ENCODE assay signal across 8 cellular contexts in the genomic region with DNA sequence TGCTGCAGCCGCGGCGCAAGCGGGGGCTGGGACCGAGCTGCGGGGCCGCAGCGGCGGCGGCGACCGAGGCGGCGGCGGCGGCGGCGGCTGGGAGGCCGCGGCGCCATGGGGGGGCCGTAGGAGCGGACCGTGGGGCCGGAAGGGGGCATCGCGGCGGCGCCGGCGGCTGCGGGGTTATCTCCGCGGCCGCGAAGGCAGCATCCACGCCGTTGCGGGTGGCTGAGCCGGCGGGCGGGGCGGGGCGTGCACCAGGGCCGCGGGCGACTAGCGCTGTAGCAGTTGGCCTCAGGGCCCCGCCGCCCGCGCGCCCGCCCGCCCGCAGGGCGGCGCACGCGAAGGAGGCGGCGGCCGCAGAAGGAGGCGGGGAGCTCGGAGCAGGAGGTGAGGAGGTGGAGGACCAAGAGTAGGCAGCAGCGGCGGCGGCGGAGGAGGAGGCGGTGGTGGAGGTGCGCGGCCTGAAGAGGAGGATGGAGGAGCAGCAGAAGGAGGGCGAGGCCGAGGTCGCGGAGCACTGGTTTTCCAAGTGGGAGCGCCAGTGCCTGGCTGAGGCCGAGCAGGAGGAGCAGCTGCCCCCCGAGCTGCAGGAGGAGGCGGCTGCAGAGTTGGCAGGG.
DNase-seq lines count a peak whose midpoint lies in the region; ATAC-seq and TF ChIP-seq lines count a peak whose summit lies in the region.

No MANE protein-coding gene starts in this region.

- no peak for TF ChIP-seq POLR2A in upper lobe of left lung (IDR thresholded peaks at IDR 0.05)

- H3K4me1 ChIP-seq in ES-I3 (ENCODE audit: insufficient read depth, low read length): peaks cover 19% of the 10 kb centered on the region; the same call in 1 of the 2 replicates
- no peaks in the 10 kb centered on the region for H3K4me1 ChIP-seq in mucosa of descending colon (ENCODE audit: low read depth)
- peaks cover 0 to 6% (median 3%) of the 10 kb centered on the region in 4 donors for H3K4me1 ChIP-seq in upper lobe of left lung

- H3K36me3 ChIP-seq in ES-I3 (ENCODE audit: insufficient read depth, low read length): no peaks in the 10 kb centered on the region
- H3K36me3 ChIP-seq in mucosa of descending colon (ENCODE audit: low read depth): no peaks in the 10 kb centered on the region
- H3K36me3 ChIP-seq in upper lobe of left lung: no peaks in the 10 kb centered on the region

- intact Hi-C loops in mucosa of descending colon (cut with DNase I, micrococcal nuclease): no loop called here

- 7 to 39% methylated on average over 9 to 72 of the region's 80 CpGs for WGBS in upper lobe of left lung, 2 donors

- H3K9me3 ChIP-seq in ES-I3 (ENCODE audit: control insufficient read depth, insufficient read depth, low read length) (no peaks in the 10 kb centered on the region), mucosa of descending colon (no peaks in the 10 kb centered on the region), upper lobe of left lung (no peaks in the 10 kb centered on the region)

- no peak overlapping the region for H3K4me3 ChIP-seq in mucosa of descending colon
- peak overlapping the region in 3 of 4 donors; percentile 37 to 40 (median 38) for H3K4me3 ChIP-seq in upper lobe of left lung

- no peak for TF ChIP-seq EP300 in upper lobe of left lung (IDR thresholded peaks at IDR 0.05)

- TF ChIP-seq CTCF in mucosa of descending colon (IDR thresholded peaks at IDR 0.05) (no peak), upper lobe of left lung (IDR thresholded peaks at IDR 0.05) (no peak)

- H3K27me3 ChIP-seq in upper lobe of left lung: peaks cover 0 to 6% (median 0%) of the 10 kb centered on the region in 4 donors

- H3K27ac ChIP-seq in upper lobe of left lung: no peak overlapping the region

- peak; percentile 58 for ATAC-seq in HG02571 (IDR thresholded peaks at IDR 0.05; ENCODE audit: unreplicated experiment)
- ATAC-seq in mucosa of descending colon: peak; percentile 67
- ATAC-seq in upper lobe of left lung (ENCODE audit: low FRiP score in 2 of 2): peak; percentile 34 to 79

- peak; percentile 4 for DNase-seq in T-helper 9 cell
- peak; percentile 63 for DNase-seq in ecto neural progenitor cell (ENCODE audit: low spot score)
- DNase-seq in mucosa of descending colon: peak in 2 of 3 donors; percentile 7 to 36
- DNase-seq in upper lobe of left lung: peak; percentile 23 to 88
- DNase-seq in SIG-M5 (lab: John Stamatoyannopoulos, UW): no peak
- DNase-seq in DMS153 (lab: John Stamatoyannopoulos, UW): no peak

- peak overlapping the region; percentile 50; the same call in 1 of the 2 replicates for H3K9ac ChIP-seq in ES-I3 (ENCODE audit: low read depth, low read length)

Comparison
In these comparisons a context has a peak if more than half of its experiments do, and no peak if none do; other contexts are left out.
1. DNase-seq: peak in T-helper 9 cell (single experiment), ecto neural progenitor cell (single experiment), mucosa of descending colon (2 of 3) and upper lobe of left lung (2 of 2); none in SIG-M5 (single experiment) and DMS153 (single experiment).
2. Peak in every context shown above with its lines, with median percentiles within 50 percentile points of each other: ATAC-seq.